In the genomic region with DNA sequence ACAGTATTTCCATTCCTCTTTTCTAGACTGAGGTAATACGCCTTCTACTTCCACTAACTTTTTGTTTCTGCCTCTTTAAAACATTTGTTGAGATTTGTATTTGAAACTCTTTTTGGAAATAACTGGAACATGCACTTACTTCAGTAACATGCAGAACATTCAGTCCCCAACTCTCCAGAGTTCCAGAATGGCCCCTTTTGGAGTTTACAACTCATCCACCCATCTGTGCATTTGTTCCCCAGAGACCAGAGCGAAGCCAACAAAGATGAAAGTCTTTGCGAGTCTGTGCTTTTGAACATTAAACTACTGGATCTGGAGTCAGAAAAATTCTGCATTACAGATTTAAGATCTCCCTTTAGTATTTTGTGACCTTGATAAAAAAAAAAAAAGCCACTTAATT, we compare ENCODE assay signal across 21 cellular contexts.
DNase-seq lines count a peak whose midpoint lies in the region; ATAC-seq, FAIRE-seq and TF ChIP-seq lines count a peak whose summit lies in the region.
"Had no signal": no experiment of that assay in that cellular context is flagged by ENCODE, and none has a peak within 500 bp of the region (broad histone marks: within the 10 kb centered on the region; RNA-seq: fewer than 3 reads in every experiment).

No MANE protein-coding gene starts in this region.

- peak; percentile 79 for DNase-seq in NCI-H1694 treated with DMSO at 0.1 percent for 48 hours (lab: John Stamatoyannopoulos, UW)
- no peak for DNase-seq in adipocyte (ENCODE audit: low read depth)
- DNase-seq in skeletal muscle cell (ENCODE audit: low read depth) = peak; percentile 42
- no peak for DNase-seq in PC-3
- DNase-seq in sciatic nerve (ENCODE audit: low spot score) = no peak
- DNase-seq in HepG2 (ENCODE audit: low spot score) = no peak
- DNase-seq: CD4-positive, alpha-beta T cell; COR-L47; DND-41; KBM-7; NCI-H1092; NCI-H1436; NCI-H2029; NCI-H748 treated with DMSO at 0.1 percent for 48 hours; SIG-M5; SK-N-SH had no signal

- no peaks in the 10 kb centered on the region for H4K20me1 ChIP-seq in PC-3 (ENCODE audit: low read length)
- H4K20me1 ChIP-seq in HepG2 (ENCODE audit: insufficient read depth, low read length) = no peaks in the 10 kb centered on the region
- H4K20me1 ChIP-seq: BLaER1 had no signal

- no peaks in the 10 kb centered on the region for H3F3A ChIP-seq in PC-3 (ENCODE audit: low read length, unreplicated experiment)

- H3K27ac ChIP-seq in PC-3 (ENCODE audit: low read length) (no peak overlapping the region), HepG2 (ENCODE audit: extremely low read length, insufficient read depth, low read length) (no peak overlapping the region)
- H3K27ac ChIP-seq: BLaER1 had no signal

- no peak for TF ChIP-seq POLR2A in HepG2 (IDR thresholded peaks at IDR 0.05; ENCODE audit: insufficient read depth in 1 of 2, low read depth in 2 of 2, low read length in 2 of 2)

- CTCF ChIA-PET in PC-3 (lab: Charles Lee) = no interaction called here
- CTCF ChIA-PET in HepG2 (lab: Yijun Ruan, JAX; ENCODE audit: low intra/inter-chr PET ratio, low total read pairs) = no interaction called here

- intact Hi-C loops in PC-3 (cut with micrococcal nuclease) (no loop called here), sciatic nerve (cut with DNase I) (no loop called here), HepG2 (cut with micrococcal nuclease; ENCODE audit: unreplicated experiment) (no loop called here)

- BruUV-seq in PC-3 (replicated peaks; lab: Mats Ljungman, UMichigan) (no TSS peak), HepG2 (replicated peaks; lab: Mats Ljungman, UMichigan) (no TSS peak)

- ATAC-seq in PC-3 = no peak
- no peak for ATAC-seq in sciatic nerve
- no peak for ATAC-seq in SK-N-SH treated with all-trans-retinoic acid at 6 μM for 48 hours
- ATAC-seq in HepG2 = no peak
- ATAC-seq: GM12878, Panc1 had no signal

- no peak for TF ChIP-seq RAD21 in HepG2 (CRISPR knock-in tag; IDR thresholded peaks at IDR 0.05)

- H3K4me1 ChIP-seq in adipocyte (ENCODE audit: control insufficient read depth, insufficient read depth, low read length) = peaks cover 20% of the 10 kb centered on the region
- no peaks in the 10 kb centered on the region for H3K4me1 ChIP-seq in PC-3 (ENCODE audit: insufficient read depth, low read length)
- H3K4me1 ChIP-seq in HepG2 (ENCODE audit: insufficient read depth, low read length) = no peaks in the 10 kb centered on the region
- H3K4me1 ChIP-seq: BLaER1 had no signal

- no peaks in the 10 kb centered on the region for H3K27me3 ChIP-seq in adipocyte (replicated peaks; ENCODE audit: control insufficient read depth, insufficient read depth, low read length)
- H3K27me3 ChIP-seq in PC-3 (ENCODE audit: low read length) = no peaks in the 10 kb centered on the region
- no peaks in the 10 kb centered on the region for H3K27me3 ChIP-seq in HepG2 (ENCODE audit: control insufficient read depth in 1 of 2, insufficient read depth in 2 of 2, low read length in 2 of 2)
- H3K27me3 ChIP-seq: BLaER1 had no signal

- no peak for FAIRE-seq in HepG2 (lab: Jason Lieb, UNC)
- FAIRE-seq: GM12878, H54 had no signal

- H3K9ac ChIP-seq in adipocyte (ENCODE audit: low read length) = peak overlapping the region; percentile 14
- H3K9ac ChIP-seq in PC-3 (ENCODE audit: low read length) = no peak overlapping the region
- H3K9ac ChIP-seq in HepG2 (ENCODE audit: insufficient read depth, low read depth, low read length) = no peak overlapping the region
- H3K9ac ChIP-seq: BLaER1, SK-N-SH had no signal

- 11% methylated on average over 3 of the region's 3 CpGs for WGBS in HepG2 (ENCODE audit: low lambda C conversion rate)

- POLR2A ChIA-PET in PC-3 (lab: Charles Lee; ENCODE audit: unreplicated experiment) (no interaction called here), HepG2 (lab: Yijun Ruan, JAX) (no interaction called here)

- H2AFZ ChIP-seq in PC-3 (ENCODE audit: low read length) (no peak overlapping the region), HepG2 (ENCODE audit: low read length) (no peak overlapping the region)

- H3K79me2 ChIP-seq in PC-3 (ENCODE audit: low read length) (no peaks in the 10 kb centered on the region), HepG2 (ENCODE audit: insufficient read depth, low read length) (no peaks in the 10 kb centered on the region)

- H3K4me2 ChIP-seq in PC-3 (ENCODE audit: low read length) (no peak overlapping the region), HepG2 (ENCODE audit: low read depth, low read length) (no peak overlapping the region)
- H3K4me2 ChIP-seq: BLaER1, SK-N-SH had no signal

- H3K36me3 ChIP-seq in adipocyte (ENCODE audit: control insufficient read depth, insufficient read depth, low read length, severe bottlenecking) (no peaks in the 10 kb centered on the region), PC-3 (ENCODE audit: low read depth, low read length) (no peaks in the 10 kb centered on the region), HepG2 (replicated peaks in 1 of 2; ENCODE audit: control insufficient read depth in 1 of 2, insufficient read depth in 2 of 2, low read length in 2 of 2) (no peaks in the 10 kb centered on the region)
- H3K36me3 ChIP-seq: BLaER1 had no signal

- H3K9me2 ChIP-seq in PC-3 (replicated peaks; ENCODE audit: low read length) = no peaks in the 10 kb centered on the region
- H3K9me2 ChIP-seq: SK-N-SH had no signal

- in situ Hi-C loops in HepG2 (cut with HindIII; ENCODE audit: extremely low pct_ligation_motif_present, low pct_unique_long_range_greater_than_20kb) = no loop called here

- TF ChIP-seq CTCF in PC-3 (conservative IDR thresholded peaks at IDR 0.05; ENCODE audit: low read depth, low read length) = no peak
- TF ChIP-seq CTCF in HepG2 (CRISPR knock-in tag; IDR thresholded peaks at IDR 0.05) = no peak

- peak overlapping the region; percentile 50 for H3K4me3 ChIP-seq in adipocyte (ENCODE audit: low read length)
- no peak overlapping the region for H3K4me3 ChIP-seq in skeletal muscle cell (ENCODE audit: low read depth, low read length)
- H3K4me3 ChIP-seq in PC-3 (ENCODE audit: low read length) = no peak overlapping the region
- H3K4me3 ChIP-seq in HepG2 (replicated peaks in 1 of 3; ENCODE audit: insufficient read depth in 1 of 3, low read depth in 2 of 3, low read length in 3 of 3) = no peak overlapping the region
- H3K4me3 ChIP-seq: BLaER1, GM12878 had no signal

- TF ChIP-seq EP300 in HepG2 (IDR thresholded peaks at IDR 0.05; ENCODE audit: low read depth in 2 of 2, low read length in 2 of 2) = no peak
- no peak for TF ChIP-seq EP300 in HepG2 (CRISPR knock-in tag; IDR thresholded peaks at IDR 0.05; ENCODE audit: borderline replicate concordance)

- H3K9me3 ChIP-seq in adipocyte (ENCODE audit: control insufficient read depth, low read length) = no peaks in the 10 kb centered on the region
- H3K9me3 ChIP-seq in PC-3 (ENCODE audit: low read length) = no peaks in the 10 kb centered on the region
- peaks cover 38% of the 10 kb centered on the region for H3K9me3 ChIP-seq in HepG2 (ENCODE audit: low read length)
- H3K9me3 ChIP-seq: BLaER1, SK-N-SH had no signal

TF ChIP-seq in SK-N-SH treated with all-trans-retinoic acid at 6 μM for 48 hours, 23 proteins besides CTCF, POLR2A, EP300 and RAD21 (continues in another document):
- TF ChIP-seq, protein P1, sequence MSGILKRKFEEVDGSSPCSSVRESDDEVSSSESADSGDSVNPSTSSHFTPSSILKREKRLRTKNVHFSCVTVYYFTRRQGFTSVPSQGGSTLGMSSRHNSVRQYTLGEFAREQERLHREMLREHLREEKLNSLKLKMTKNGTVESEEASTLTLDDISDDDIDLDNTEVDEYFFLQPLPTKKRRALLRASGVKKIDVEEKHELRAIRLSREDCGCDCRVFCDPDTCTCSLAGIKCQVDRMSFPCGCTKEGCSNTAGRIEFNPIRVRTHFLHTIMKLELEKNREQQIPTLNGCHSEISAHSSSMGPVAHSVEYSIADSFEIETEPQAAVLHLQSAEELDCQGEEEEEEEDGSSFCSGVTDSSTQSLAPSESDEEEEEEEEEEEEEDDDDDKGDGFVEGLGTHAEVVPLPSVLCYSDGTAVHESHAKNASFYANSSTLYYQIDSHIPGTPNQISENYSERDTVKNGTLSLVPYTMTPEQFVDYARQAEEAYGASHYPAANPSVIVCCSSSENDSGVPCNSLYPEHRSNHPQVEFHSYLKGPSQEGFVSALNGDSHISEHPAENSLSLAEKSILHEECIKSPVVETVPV (CRISPR knock-in tag; IDR thresholded peaks at IDR 0.05) = no peak
- TF ChIP-seq ZFP30 (CRISPR knock-in tag; IDR thresholded peaks at IDR 0.05) (no peak), TCF4 (CRISPR knock-in tag; IDR thresholded peaks at IDR 0.05; ENCODE audit: borderline replicate concordance) (no peak)

TF ChIP-seq in HepG2, 621 proteins besides CTCF, POLR2A, EP300 and RAD21 (continues in another document):
- TF ChIP-seq ZNF766 (CRISPR knock-in tag; IDR thresholded peaks at IDR 0.05; ENCODE audit: borderline replicate concordance) (no peak), GTF2F1 (IDR thresholded peaks at IDR 0.05; ENCODE audit: low read length) (no peak), NR2F6 (IDR thresholded peaks at IDR 0.05) (no peak), NR2F6 (CRISPR knock-in tag; IDR thresholded peaks at IDR 0.05) (no peak), IKZF5 (CRISPR knock-in tag; IDR thresholded peaks at IDR 0.05) (no peak), ZNF777 (CRISPR knock-in tag; IDR thresholded peaks at IDR 0.05) (no peak), PBX2 (CRISPR knock-in tag; IDR thresholded peaks at IDR 0.05) (no peak), CEBPB (IDR thresholded peaks at IDR 0.05; ENCODE audit: borderline replicate concordance, low read depth, low read length) (no peak), ZNF709 (CRISPR knock-in tag; IDR thresholded peaks at IDR 0.05) (no peak), SP5 (CRISPR knock-in tag; IDR thresholded peaks at IDR 0.05; ENCODE audit: borderline replicate concordance, low read depth) (no peak), SRSF9 (IDR thresholded peaks at IDR 0.05; ENCODE audit: borderline replicate concordance, insufficient read depth, low read depth, low read length, poor library complexity, severe bottlenecking) (no peak)

Comparison
In these comparisons a context has a peak if more than half of its experiments do, and no peak if none do; other contexts are left out.
1. DNase-seq: peak in NCI-H1694 treated with DMSO at 0.1 percent for 48 hours (single experiment) and skeletal muscle cell (single experiment); none in adipocyte (single experiment), PC-3 (single experiment), sciatic nerve (single experiment) and HepG2 (single experiment).